Comparison of ENCODE assay signal across 14 cellular contexts in the genomic region with DNA sequence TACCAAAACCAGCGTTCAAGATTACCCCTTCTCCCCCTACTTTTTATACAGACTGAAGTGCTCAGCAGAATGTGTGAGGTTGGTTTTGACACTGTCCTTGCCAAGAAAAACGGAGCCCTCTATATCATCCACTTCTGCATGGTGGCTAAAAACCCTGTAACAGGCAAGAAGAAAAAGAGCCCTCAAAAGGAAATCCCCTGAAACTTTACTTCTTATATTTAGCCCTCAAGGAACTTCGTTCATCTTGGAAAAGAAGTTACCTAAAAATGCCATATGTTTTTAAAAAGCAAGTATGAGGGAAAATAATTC.
DNase-seq lines count a peak whose midpoint lies in the region; ATAC-seq, FAIRE-seq and TF ChIP-seq lines count a peak whose summit lies in the region.
"Had no signal": no experiment of that assay in that cellular context is flagged by ENCODE, and none has a peak within 500 bp of the region (broad histone marks: within the 10 kb centered on the region; RNA-seq: fewer than 3 reads in every experiment).

No MANE protein-coding gene starts in this region.

- no peaks in the 10 kb centered on the region for H3K9me3 Mint-ChIP-seq in activated naive CD4-positive, alpha-beta T cell treated with anti-CD3 and anti-CD28 coated beads, Interleukin-2, amount 50 U/mL, for 24 hours
- H3K9me3 Mint-ChIP-seq in astrocyte (ENCODE audit: unreplicated experiment), result no peaks in the 10 kb centered on the region

- no peaks in the 10 kb centered on the region for H3K27me3 ChIP-seq in astrocyte (ENCODE audit: insufficient read depth, low read length)
- no peaks in the 10 kb centered on the region for H3K27me3 ChIP-seq in mucosa of rectum (ENCODE audit: control insufficient read depth in 2 of 2, insufficient read depth in 2 of 2, low read length in 2 of 2)
- H3K27me3 ChIP-seq in thyroid gland, result no peaks in the 10 kb centered on the region
- H3K27me3 ChIP-seq in upper lobe of left lung, result no peaks in the 10 kb centered on the region
- H3K27me3 ChIP-seq: BE2C, heart left ventricle, left lung had no signal

- H2AFZ ChIP-seq in astrocyte (ENCODE audit: low read depth, low read length), result no peak overlapping the region

- H3K4me3 ChIP-seq in astrocyte (ENCODE audit: insufficient read depth, low read depth, low read length) (no peak overlapping the region), mucosa of rectum (ENCODE audit: low read length in 2 of 2) (no peak overlapping the region), thyroid gland (replicated peaks in 1 of 3) (no peak overlapping the region), upper lobe of left lung (no peak overlapping the region)
- H3K4me3 ChIP-seq: heart left ventricle, left lung had no signal

- H4K20me1 ChIP-seq in astrocyte (ENCODE audit: insufficient read depth, low read length), result no peaks in the 10 kb centered on the region

- H3K4me2 ChIP-seq in astrocyte (ENCODE audit: low read length), result peak overlapping the region; percentile 81
- H3K4me2 ChIP-seq: KMS-11 had no signal

- intact Hi-C loops in thyroid gland (cut with DNase I), result no loop called here

- no peaks in the 10 kb centered on the region for H3K9me3 ChIP-seq in astrocyte (ENCODE audit: insufficient read depth, low read depth, low read length)
- no peaks in the 10 kb centered on the region for H3K9me3 ChIP-seq in mucosa of rectum (ENCODE audit: control insufficient read depth in 2 of 2, low read length in 2 of 2)
- H3K9me3 ChIP-seq in thyroid gland, result no peaks in the 10 kb centered on the region
- H3K9me3 ChIP-seq in upper lobe of left lung, result no peaks in the 10 kb centered on the region
- H3K9me3 ChIP-seq: BE2C, heart left ventricle, left lung had no signal

- peak overlapping the region; percentile 82 for H3K9ac ChIP-seq in astrocyte (ENCODE audit: low read length)
- H3K9ac ChIP-seq in mucosa of rectum (ENCODE audit: low read depth in 1 of 2, low read length in 2 of 2), result no peak overlapping the region
- H3K9ac ChIP-seq: KMS-11 had no signal

- H3K4me1 ChIP-seq in astrocyte (ENCODE audit: insufficient read depth, low read length) (peaks cover 34% of the 10 kb centered on the region), mucosa of rectum (ENCODE audit: control insufficient read depth in 2 of 2, insufficient read depth in 2 of 2, low read length in 2 of 2) (peaks cover 10 to 14% of the 10 kb centered on the region in 2 donors), thyroid gland (peaks cover 45 to 50% of the 10 kb centered on the region in 2 donors), upper lobe of left lung (peaks cover 13 to 44% (median 22%) of the 10 kb centered on the region in 4 donors)
- H3K4me1 ChIP-seq: BE2C had no signal

- peak overlapping the region; percentile 68 for H3K4me3 Mint-ChIP-seq in activated naive CD4-positive, alpha-beta T cell treated with anti-CD3 and anti-CD28 coated beads, Interleukin-2, amount 50 U/mL, for 24 hours
- no peak overlapping the region for H3K4me3 Mint-ChIP-seq in astrocyte (ENCODE audit: unreplicated experiment)

- H3K27ac ChIP-seq in astrocyte (ENCODE audit: low read depth, low read length) (peak overlapping the region; percentile 98), mucosa of rectum (ENCODE audit: low read depth in 2 of 2, low read length in 2 of 2) (peak overlapping the region; percentile 7 to 28), thyroid gland (peak overlapping the region in 2 of 3 donors; percentile 34 to 61), upper lobe of left lung (peak overlapping the region in 2 of 4 donors; percentile 20 to 51)
- H3K27ac ChIP-seq: KMS-11 had no signal

- ATAC-seq in upper lobe of left lung (ENCODE audit: low FRiP score in 2 of 2), result no peak
- no peak for ATAC-seq in HG03159 (IDR thresholded peaks at IDR 0.05; ENCODE audit: unreplicated experiment)

- no peaks in the 10 kb centered on the region for H3K27me3 Mint-ChIP-seq in activated naive CD4-positive, alpha-beta T cell treated with anti-CD3 and anti-CD28 coated beads, Interleukin-2, amount 50 U/mL, for 24 hours
- H3K27me3 Mint-ChIP-seq in astrocyte (ENCODE audit: low read depth, unreplicated experiment), result no peaks in the 10 kb centered on the region

- no peak for TF ChIP-seq CTCF in astrocyte (IDR thresholded peaks at IDR 0.05; ENCODE audit: insufficient read depth, low read depth, low read length)
- no peak for TF ChIP-seq CTCF in thyroid gland (IDR thresholded peaks at IDR 0.05)
- no peak for TF ChIP-seq CTCF in upper lobe of left lung (IDR thresholded peaks at IDR 0.05)

- peaks cover 40% of the 10 kb centered on the region for H3K36me3 Mint-ChIP-seq in activated naive CD4-positive, alpha-beta T cell treated with anti-CD3 and anti-CD28 coated beads, Interleukin-2, amount 50 U/mL, for 24 hours
- H3K36me3 Mint-ChIP-seq in astrocyte (ENCODE audit: low read depth, unreplicated experiment), result peaks cover 16% of the 10 kb centered on the region

- DNase-seq in activated naive CD4-positive, alpha-beta T cell treated with anti-CD3 and anti-CD28 coated beads, Interleukin-2, amount 50 U/mL, for 16 hours, result no peak
- DNase-seq in astrocyte (ENCODE audit: low read depth), result no peak
- no peak for DNase-seq in thyroid gland
- DNase-seq in upper lobe of left lung, result no peak
- DNase-seq in GM12892 (ENCODE audit: insufficient read length), result no peak
- DNase-seq: BE2C; effector CD4-positive, alpha-beta T cell; heart left ventricle; left lung; NCI-H2029 treated with DMSO at 0.1 percent for 48 hours had no signal

- no peak for FAIRE-seq in astrocyte (lab: Jason Lieb, UNC)
- no peak for FAIRE-seq in GM12892 (lab: Jason Lieb, UNC)

- peaks cover 66% of the 10 kb centered on the region for H3K79me2 ChIP-seq in astrocyte (ENCODE audit: insufficient read depth, low read length)

- H3K27ac Mint-ChIP-seq in activated naive CD4-positive, alpha-beta T cell treated with anti-CD3 and anti-CD28 coated beads, Interleukin-2, amount 50 U/mL, for 24 hours, result peak overlapping the region; percentile 96
- peak overlapping the region; percentile 82 for H3K27ac Mint-ChIP-seq in astrocyte (ENCODE audit: unreplicated experiment)

- 28 to 34% methylated on average over 3 of the region's 3 CpGs for WGBS in thyroid gland, 2 donors
- WGBS in upper lobe of left lung, 2 donors, result 58 to 59% methylated on average over 3 of the region's 3 CpGs

- H3K36me3 ChIP-seq in astrocyte (ENCODE audit: insufficient read depth, low read length) (peaks cover 9% of the 10 kb centered on the region), mucosa of rectum (ENCODE audit: control insufficient read depth in 2 of 2, insufficient read depth in 2 of 2, low read length in 2 of 2) (peaks cover 21 to 22% of the 10 kb centered on the region in 2 donors), thyroid gland (peaks cover 0 to 2% of the 10 kb centered on the region in 2 donors), upper lobe of left lung (peaks cover 3 to 16% (median 13%) of the 10 kb centered on the region in 4 donors)

- TF ChIP-seq EP300 in upper lobe of left lung (IDR thresholded peaks at IDR 0.05), result no peak

- TF ChIP-seq POLR2A in thyroid gland (IDR thresholded peaks at IDR 0.05), result no peak
- TF ChIP-seq POLR2A in upper lobe of left lung (IDR thresholded peaks at IDR 0.05), result no peak
- no peak for TF ChIP-seq POLR2A in GM12892 (IDR thresholded peaks at IDR 0.05; ENCODE audit: low read depth, low read length)

- peaks cover 95% of the 10 kb centered on the region for H3K4me1 Mint-ChIP-seq in activated naive CD4-positive, alpha-beta T cell treated with anti-CD3 and anti-CD28 coated beads, Interleukin-2, amount 50 U/mL, for 24 hours
- peaks cover 26% of the 10 kb centered on the region for H3K4me1 Mint-ChIP-seq in astrocyte (ENCODE audit: low read depth, unreplicated experiment)
